In the genomic region with DNA sequence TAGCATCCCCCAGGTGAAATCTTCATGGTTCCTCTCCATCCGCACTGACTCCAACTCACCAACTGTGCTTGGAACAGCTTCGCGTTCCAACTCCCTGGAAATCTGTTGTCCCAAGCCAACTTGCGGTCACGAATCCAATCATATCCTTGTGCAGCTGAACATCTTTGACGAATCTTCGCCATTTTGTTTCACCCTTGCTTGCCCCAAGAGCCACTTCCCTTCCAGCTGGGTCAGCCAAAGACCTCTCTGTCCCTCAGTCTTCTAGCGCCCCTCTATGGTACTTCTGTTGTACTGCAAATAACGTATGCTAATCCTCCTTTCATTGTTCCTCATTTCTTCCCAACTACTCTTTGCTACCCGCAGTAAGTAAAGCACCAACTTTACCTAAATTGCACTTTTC, we compare ENCODE assay signal across 8 cellular contexts.
DNase-seq lines count a peak whose midpoint lies in the region; ATAC-seq and TF ChIP-seq lines count a peak whose summit lies in the region.

No MANE protein-coding gene starts in this region.

- H3K4me1 ChIP-seq in right lobe of liver: no peaks in the 10 kb centered on the region

- H3K27ac Mint-ChIP-seq in natural killer cell treated with Interleukin-12 subunit alpha and Interleukin-12 subunit beta and Interleukin-15 and Interleukin-18, amount 100 ng/mL, for 72 hours: no peak overlapping the region

- H3K36me3 ChIP-seq in right lobe of liver: no peaks in the 10 kb centered on the region

- peak in 3 of 4 donors; percentile 42 to 53 (median 52) for ATAC-seq in right lobe of liver
- ATAC-seq in natural killer cell treated with Interleukin-12 subunit alpha and Interleukin-12 subunit beta and Interleukin-15 and Interleukin-18, amount 100 ng/mL, for 72 hours: no peak
- no peak for ATAC-seq in HG03196 (IDR thresholded peaks at IDR 0.05; ENCODE audit: unreplicated experiment)

- no peak overlapping the region for H3K4me3 ChIP-seq in right lobe of liver

- intact Hi-C loops in right lobe of liver (cut with DNase I): no loop called here

- TF ChIP-seq CTCF in right lobe of liver (IDR thresholded peaks at IDR 0.05): peak in 3 of 4 donors; percentile 12 to 32 (median 21)

- no peaks in the 10 kb centered on the region for H3K4me1 Mint-ChIP-seq in natural killer cell treated with Interleukin-12 subunit alpha and Interleukin-12 subunit beta and Interleukin-15 and Interleukin-18, amount 100 ng/mL, for 72 hours (ENCODE audit: low read depth in 2 of 2)

- TF ChIP-seq EP300 in Ishikawa (IDR thresholded peaks at IDR 0.05; ENCODE audit: borderline replicate concordance): no peak

- H3K36me3 Mint-ChIP-seq in natural killer cell treated with Interleukin-12 subunit alpha and Interleukin-12 subunit beta and Interleukin-15 and Interleukin-18, amount 100 ng/mL, for 72 hours: no peaks in the 10 kb centered on the region

- no peaks in the 10 kb centered on the region for H3K9me3 ChIP-seq in right lobe of liver

- no peak for TF ChIP-seq POLR2A in right lobe of liver (IDR thresholded peaks at IDR 0.05)

- H3K27me3 Mint-ChIP-seq in natural killer cell treated with Interleukin-12 subunit alpha and Interleukin-12 subunit beta and Interleukin-15 and Interleukin-18, amount 100 ng/mL, for 72 hours: peaks cover 0 to 2% of the 10 kb centered on the region in 2 donors

- H3K27ac ChIP-seq in right lobe of liver: no peak overlapping the region

- 55% methylated on average over 9 of the region's 10 CpGs for WGBS in right lobe of liver (ENCODE audit: insufficient coverage, low coverage, low lambda C conversion rate, missing lambda C conversion rate)

- no peaks in the 10 kb centered on the region for H3K27me3 ChIP-seq in right lobe of liver

- peak; percentile 78 for TF ChIP-seq RAD21 in Ishikawa (IDR thresholded peaks at IDR 0.05; ENCODE audit: low read depth)

- DNase-seq in ELR (ENCODE audit: low read depth): peak; percentile 63
- peak; percentile 64 for DNase-seq in amniotic epithelial cell (ENCODE audit: low read depth)
- no peak for DNase-seq in right lobe of liver
- DNase-seq in NCI-H510A treated with DMSO at 0.1 percent for 48 hours (lab: John Stamatoyannopoulos, UW): no peak
- no peak for DNase-seq in natural killer cell treated with Interleukin-12 subunit alpha and Interleukin-12 subunit beta and Interleukin-15 and Interleukin-18, amount 100 ng/mL, for 72 hours (ENCODE audit: low spot score)
- DNase-seq in NK-92 treated with Interleukin-12 subunit alpha and Interleukin-12 subunit beta, amount 100 ng/mL, for 24 hours (lab: John Stamatoyannopoulos, UW): no peak

- H3K9me3 Mint-ChIP-seq in natural killer cell treated with Interleukin-12 subunit alpha and Interleukin-12 subunit beta and Interleukin-15 and Interleukin-18, amount 100 ng/mL, for 72 hours: no peaks in the 10 kb centered on the region

- no peak overlapping the region for H3K4me3 Mint-ChIP-seq in natural killer cell treated with Interleukin-12 subunit alpha and Interleukin-12 subunit beta and Interleukin-15 and Interleukin-18, amount 100 ng/mL, for 72 hours

TF ChIP-seq in Ishikawa, 13 proteins besides CTCF, POLR2A, EP300 and RAD21:
- TF ChIP-seq, protein P1, sequence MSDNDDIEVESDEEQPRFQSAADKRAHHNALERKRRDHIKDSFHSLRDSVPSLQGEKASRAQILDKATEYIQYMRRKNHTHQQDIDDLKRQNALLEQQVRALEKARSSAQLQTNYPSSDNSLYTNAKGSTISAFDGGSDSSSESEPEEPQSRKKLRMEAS (IDR thresholded peaks at IDR 0.05): no peak
- TF ChIP-seq TCF12 (IDR thresholded peaks at IDR 0.05; ENCODE audit: low read depth): no peak
- TF ChIP-seq EGR1 (IDR thresholded peaks at IDR 0.05): no peak
- TF ChIP-seq CREB1 (IDR thresholded peaks at IDR 0.05; ENCODE audit: low read depth): no peak
- no peak for TF ChIP-seq FOXM1 (IDR thresholded peaks at IDR 0.05; ENCODE audit: borderline replicate concordance, low read depth)
- TF ChIP-seq ZBTB7A (IDR thresholded peaks at IDR 0.05; ENCODE audit: low read depth): no peak
- TF ChIP-seq NFIC (IDR thresholded peaks at IDR 0.05): no peak
- no peak for TF ChIP-seq CEBPB (IDR thresholded peaks at IDR 0.05)
- no peak for TF ChIP-seq TAF1 (IDR thresholded peaks at IDR 0.05; ENCODE audit: low read depth)
- no peak for TF ChIP-seq TEAD4 (IDR thresholded peaks at IDR 0.05)

Comparison
In these comparisons a context has a peak if more than half of its experiments do, and no peak if none do; other contexts are left out.
1. DNase-seq: peak in ELR (single experiment) and amniotic epithelial cell (single experiment); none in right lobe of liver (0 of 3), NCI-H510A treated with DMSO at 0.1 percent for 48 hours (single experiment), natural killer cell treated with Interleukin-12 subunit alpha and Interleukin-12 subunit beta and Interleukin-15 and Interleukin-18, amount 100 ng/mL, for 72 hours (single experiment) and NK-92 treated with Interleukin-12 subunit alpha and Interleukin-12 subunit beta, amount 100 ng/mL, for 24 hours (single experiment).
2. ATAC-seq: peak in right lobe of liver (3 of 4); none in natural killer cell treated with Interleukin-12 subunit alpha and Interleukin-12 subunit beta and Interleukin-15 and Interleukin-18, amount 100 ng/mL, for 72 hours (0 of 2) and HG03196 (single experiment).